In the genomic region with DNA sequence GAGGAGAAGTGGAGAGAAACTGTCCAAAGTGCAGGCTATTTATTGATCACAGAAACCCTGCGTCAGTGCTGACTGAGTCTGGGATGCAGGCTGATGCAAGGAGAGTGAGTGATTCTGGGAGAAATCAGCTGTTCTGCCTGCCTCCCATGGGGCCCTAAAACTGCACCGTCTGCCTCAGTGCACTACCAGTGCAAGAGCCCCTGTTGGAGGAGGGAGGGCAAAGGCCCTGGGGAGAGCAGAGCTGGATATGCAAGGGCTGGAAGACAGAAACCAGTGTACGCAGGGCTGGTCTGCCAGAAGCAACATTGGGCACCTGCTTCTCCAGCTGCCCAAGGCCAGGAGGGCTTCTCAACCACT, we compare ENCODE assay signal across 14 cellular contexts. TPM values are rescaled to one million over a fixed set of nuclear protein-coding genes. Genes with fewer than 3 reads are reported as not detected.
DNase-seq lines count a peak whose midpoint lies in the region; ATAC-seq and TF ChIP-seq lines count a peak whose summit lies in the region.
"Had no signal": no experiment of that assay in that cellular context is flagged by ENCODE, and none has a peak within 500 bp of the region (broad histone marks: within the 10 kb centered on the region; RNA-seq: fewer than 3 reads in every experiment).

No MANE protein-coding gene starts in this region.

- H4K8ac ChIP-seq in mesenchymal stem cell (ENCODE audit: low read length) = no peak overlapping the region

- H3K27me3 ChIP-seq in mesenchymal stem cell (ENCODE audit: control insufficient read depth in 1 of 2, insufficient read depth in 1 of 2, low read length in 2 of 2) = no peaks in the 10 kb centered on the region
- H3K27me3 ChIP-seq in thoracic aorta (replicated peaks; ENCODE audit: insufficient read depth) = no peaks in the 10 kb centered on the region
- H3K27me3 ChIP-seq: neutrophil had no signal

- no peak overlapping the region for H2AK5ac ChIP-seq in mesenchymal stem cell (ENCODE audit: low read length, severe bottlenecking)

- H2BK120ac ChIP-seq in mesenchymal stem cell (ENCODE audit: low read depth, low read length) = no peak overlapping the region

- no peaks in the 10 kb centered on the region for H4K20me1 ChIP-seq in OCI-LY7 (ENCODE audit: insufficient read depth, low read length)

- H2AFZ ChIP-seq in mesenchymal stem cell (ENCODE audit: low read depth, low read length) (no peak overlapping the region), OCI-LY7 (ENCODE audit: low read length) (no peak overlapping the region)

- no peak for TF ChIP-seq CTCF in thoracic aorta (IDR thresholded peaks at IDR 0.05)
- TF ChIP-seq CTCF in OCI-LY7 (conservative IDR thresholded peaks at IDR 0.05; ENCODE audit: low read length) = no peak

- peaks cover 2% of the 10 kb centered on the region for H3K79me1 ChIP-seq in mesenchymal stem cell (replicated peaks; ENCODE audit: low read length, poor library complexity, severe bottlenecking)

- H3K9me3 ChIP-seq in mesenchymal stem cell (ENCODE audit: control insufficient read depth, low read length) = no peaks in the 10 kb centered on the region
- H3K9me3 ChIP-seq in thoracic aorta = no peaks in the 10 kb centered on the region
- H3K9me3 ChIP-seq in OCI-LY7 (ENCODE audit: low read length) = no peaks in the 10 kb centered on the region
- H3K9me3 ChIP-seq: neutrophil had no signal

- no peak overlapping the region for H2BK15ac ChIP-seq in mesenchymal stem cell (ENCODE audit: low read depth, poor library complexity, severe bottlenecking)

- peak overlapping the region; percentile 90 for H3K9ac ChIP-seq in mesenchymal stem cell (ENCODE audit: low read length)

- intact Hi-C loops in OCI-LY7 (cut with micrococcal nuclease; ENCODE audit: unreplicated experiment) = no loop called here

- peak overlapping the region in 1 of 2 experiments; percentile 38 for H2BK12ac ChIP-seq in mesenchymal stem cell (ENCODE audit: low read length in 2 of 2)

- DNase-seq in HuH-7 (ENCODE audit: low spot score) (peak; percentile 37), mesenchymal stem cell (no peak), thoracic aorta (ENCODE audit: low spot score) (no peak), OCI-LY7 (ENCODE audit: low spot score) (no peak)
- DNase-seq: activated CD4-positive, alpha-beta T cell treated with anti-CD3 and anti-CD28 coated beads for 4 hours; cerebellar nuclear complex; kidney; NCI-H2081 treated with DMSO at 0.1 percent for 48 hours; stimulated activated CD4-positive, alpha-beta T cell treated with anti-CD3 and anti-CD28 coated beads, Interleukin-1b, Interleukin-23, amount 100 ng/mL, for 48 hours had no signal

- no peak overlapping the region for H2BK5ac ChIP-seq in mesenchymal stem cell (ENCODE audit: low read depth, low read length, poor library complexity, severe bottlenecking)

- H3K4ac ChIP-seq in mesenchymal stem cell (ENCODE audit: low read depth in 1 of 2, low read length in 2 of 2) = no peak overlapping the region

- H3K27ac ChIP-seq in cingulate gyrus (ENCODE audit: low read depth, low read length) = peak overlapping the region; percentile 95
- no peak overlapping the region for H3K27ac ChIP-seq in mesenchymal stem cell (ENCODE audit: low read length, poor library complexity, severe bottlenecking)
- peak overlapping the region; percentile 84 to 91 for H3K27ac ChIP-seq in thoracic aorta
- no peak overlapping the region for H3K27ac ChIP-seq in OCI-LY7 (ENCODE audit: low read depth, low read length, poor library complexity, severe bottlenecking)
- H3K27ac ChIP-seq: neutrophil had no signal

- peaks cover 0 to 3% of the 10 kb centered on the region in 2 experiments for H3K36me3 ChIP-seq in mesenchymal stem cell (ENCODE audit: control insufficient read depth in 1 of 2, insufficient read depth in 2 of 2, low read depth in 1 of 2, low read length in 2 of 2)
- no peaks in the 10 kb centered on the region for H3K36me3 ChIP-seq in thoracic aorta
- H3K36me3 ChIP-seq in OCI-LY7 (ENCODE audit: insufficient read depth, low read length) = no peaks in the 10 kb centered on the region
- H3K36me3 ChIP-seq: neutrophil had no signal

- peaks cover 21% of the 10 kb centered on the region for H3K4me1 ChIP-seq in mesenchymal stem cell (ENCODE audit: control insufficient read depth, insufficient read depth, low read depth, low read length)
- H3K4me1 ChIP-seq in thoracic aorta (ENCODE audit: control insufficient read depth in 1 of 2, low read depth in 2 of 2) = peaks cover 40 to 81% of the 10 kb centered on the region in 2 donors
- H3K4me1 ChIP-seq in OCI-LY7 (ENCODE audit: insufficient read depth, low read length, poor library complexity, severe bottlenecking) = no peaks in the 10 kb centered on the region

- H3K18ac ChIP-seq in mesenchymal stem cell (ENCODE audit: low read depth in 1 of 2, low read length in 2 of 2) = no peak overlapping the region

- peak overlapping the region in 1 of 2 experiments; percentile 21 for H3K14ac ChIP-seq in mesenchymal stem cell (ENCODE audit: low read length in 2 of 2)

- BruUV-seq in OCI-LY7 (replicated peaks; lab: Mats Ljungman, UMichigan) = no TSS peak

- no peaks in the 10 kb centered on the region for H3K9me2 ChIP-seq in OCI-LY7 (ENCODE audit: insufficient read depth, low read length)

- CTCF ChIA-PET in OCI-LY7 (lab: Charles Lee; ENCODE audit: unreplicated experiment) = no interaction called here

- no peak for ATAC-seq in thoracic aorta (ENCODE audit: insufficient number of reproducible peaks, low FRiP score, low read depth)
- no peak for ATAC-seq in GM21529 (IDR thresholded peaks at IDR 0.05; ENCODE audit: unreplicated experiment)
- no peak for ATAC-seq in GM19397 (IDR thresholded peaks at IDR 0.05; ENCODE audit: unreplicated experiment)
- ATAC-seq: stimulated activated effector memory CD8-positive, alpha-beta T cell treated with anti-CD3 and anti-CD28 coated beads, Interleukin-12 subunit alpha, Interleukin-12 subunit beta, amount 100 ng/mL, for 72 hours had no signal

- POLR2A ChIA-PET in OCI-LY7 (lab: Charles Lee) = no interaction called here

- 92% methylated on average over 3 of the region's 3 CpGs for WGBS in mesenchymal stem cell

- H3K23ac ChIP-seq in mesenchymal stem cell (ENCODE audit: low read length in 2 of 2) = no peak overlapping the region

- H3K79me2 ChIP-seq in OCI-LY7 (ENCODE audit: insufficient read depth, low read depth, low read length) = no peaks in the 10 kb centered on the region

- H3K4me3 ChIP-seq in mesenchymal stem cell (ENCODE audit: insufficient read depth in 1 of 2, low read depth in 1 of 2, low read length in 2 of 2) (peak overlapping the region in 1 of 2 experiments; percentile 50), thoracic aorta (peak overlapping the region; percentile 46), OCI-LY7 (ENCODE audit: low read depth, low read length, poor library complexity, severe bottlenecking) (no peak overlapping the region)

- H3K4me2 ChIP-seq in mesenchymal stem cell (ENCODE audit: low read length, poor library complexity, severe bottlenecking) (no peak overlapping the region), OCI-LY7 (ENCODE audit: low read length) (no peak overlapping the region)

- H4K91ac ChIP-seq in mesenchymal stem cell (ENCODE audit: low read length) = no peak overlapping the region

RNA-seq across cellular contexts. Expression of a gene that starts 42.5 kb away (rescaled TPM):
- 40.5 TPM for polyA plus RNA-seq in mesenchymal stem cell (2013, experiment 1 of 2)
- 39.9 TPM for polyA plus RNA-seq in mesenchymal stem cell (2013, experiment 2 of 2)
- 100 to 1,000 TPM; 166 to 273 TPM for total RNA-seq in thoracic aorta
- 4.9 and 5.7 TPM in 2 replicates for total RNA-seq in OCI-LY7 (2014; rRNA removed; shearing (Covaris generic))
- total RNA-seq in OCI-LY7 (2022) = 6.5 and 7.9 TPM in 2 replicates

Comparison
In these comparisons a context has a peak if more than half of its experiments do, and no peak if none do; other contexts are left out.
1. H3K27ac ChIP-seq: peak in cingulate gyrus (single experiment) and thoracic aorta (2 of 2); none in mesenchymal stem cell (single experiment) and OCI-LY7 (single experiment).
2. RNA of a gene that starts 42.5 kb away (total RNA-seq): 166 to 273 TPM in thoracic aorta; 4.9 to 7.9 TPM in OCI-LY7; every median in the first group is over 10 times any median in the second.